1 cellular context compared by ENCODE assay signal in the genomic region with DNA sequence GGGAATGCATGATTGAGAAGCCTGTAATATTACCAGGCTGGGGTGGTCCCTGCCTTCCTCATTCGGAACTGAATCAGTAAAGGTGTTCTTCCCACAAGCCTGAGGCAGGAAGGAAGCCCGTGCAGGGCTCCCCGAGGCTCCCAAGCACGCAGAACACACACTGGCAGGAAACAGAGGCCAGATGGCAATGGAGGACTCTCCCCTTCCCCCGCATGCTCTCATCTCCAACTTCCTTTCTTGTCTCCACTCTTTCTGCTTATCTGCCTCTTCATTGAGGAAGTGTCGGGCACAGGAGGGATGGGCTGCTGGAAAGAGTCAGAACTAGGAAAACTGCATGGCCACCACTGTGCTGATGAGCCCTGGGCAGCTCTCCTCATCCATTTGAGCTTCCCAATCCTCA.
TF ChIP-seq lines count a peak whose summit lies in the region.

No MANE protein-coding gene starts in this region.

TF ChIP-seq in GM23338, 12 proteins besides CTCF, POLR2A, EP300 and RAD21 (continued from another document):
- TF ChIP-seq, protein P1, sequence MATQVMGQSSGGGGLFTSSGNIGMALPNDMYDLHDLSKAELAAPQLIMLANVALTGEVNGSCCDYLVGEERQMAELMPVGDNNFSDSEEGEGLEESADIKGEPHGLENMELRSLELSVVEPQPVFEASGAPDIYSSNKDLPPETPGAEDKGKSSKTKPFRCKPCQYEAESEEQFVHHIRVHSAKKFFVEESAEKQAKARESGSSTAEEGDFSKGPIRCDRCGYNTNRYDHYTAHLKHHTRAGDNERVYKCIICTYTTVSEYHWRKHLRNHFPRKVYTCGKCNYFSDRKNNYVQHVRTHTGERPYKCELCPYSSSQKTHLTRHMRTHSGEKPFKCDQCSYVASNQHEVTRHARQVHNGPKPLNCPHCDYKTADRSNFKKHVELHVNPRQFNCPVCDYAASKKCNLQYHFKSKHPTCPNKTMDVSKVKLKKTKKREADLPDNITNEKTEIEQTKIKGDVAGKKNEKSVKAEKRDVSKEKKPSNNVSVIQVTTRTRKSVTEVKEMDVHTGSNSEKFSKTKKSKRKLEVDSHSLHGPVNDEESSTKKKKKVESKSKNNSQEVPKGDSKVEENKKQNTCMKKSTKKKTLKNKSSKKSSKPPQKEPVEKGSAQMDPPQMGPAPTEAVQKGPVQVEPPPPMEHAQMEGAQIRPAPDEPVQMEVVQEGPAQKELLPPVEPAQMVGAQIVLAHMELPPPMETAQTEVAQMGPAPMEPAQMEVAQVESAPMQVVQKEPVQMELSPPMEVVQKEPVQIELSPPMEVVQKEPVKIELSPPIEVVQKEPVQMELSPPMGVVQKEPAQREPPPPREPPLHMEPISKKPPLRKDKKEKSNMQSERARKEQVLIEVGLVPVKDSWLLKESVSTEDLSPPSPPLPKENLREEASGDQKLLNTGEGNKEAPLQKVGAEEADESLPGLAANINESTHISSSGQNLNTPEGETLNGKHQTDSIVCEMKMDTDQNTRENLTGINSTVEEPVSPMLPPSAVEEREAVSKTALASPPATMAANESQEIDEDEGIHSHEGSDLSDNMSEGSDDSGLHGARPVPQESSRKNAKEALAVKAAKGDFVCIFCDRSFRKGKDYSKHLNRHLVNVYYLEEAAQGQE (IDR thresholded peaks at IDR 0.05; ENCODE audit: unreplicated experiment) = no peak
- TF ChIP-seq EZH2 (IDR thresholded peaks at IDR 0.05; ENCODE audit: low read depth, unreplicated experiment) = no peak
- no peak for TF ChIP-seq ZNF331 (CRISPR knock-in tag; IDR thresholded peaks at IDR 0.05; ENCODE audit: low read depth)
